ENCODE assay signal across 10 cellular contexts in genomic region chr3:21170964-21171363, GRCh38.
A peak's percentile ranks its signal among the peaks of the same experiment; 100 is the strongest.
DNase-seq lines count a peak whose midpoint lies in the region; ATAC-seq and TF ChIP-seq lines count a peak whose summit lies in the region.
"Had no signal": no experiment of that assay in that cellular context is flagged by ENCODE, and none has a peak within 500 bp of the region (broad histone marks: within the 10 kb centered on the region; RNA-seq: fewer than 3 reads in every experiment).

No MANE protein-coding gene starts in this region.

- H3K27me3 ChIP-seq in OCI-LY1 (ENCODE audit: insufficient read depth, low read length), result no peaks in the 10 kb centered on the region

- no peaks in the 10 kb centered on the region for H3K36me3 ChIP-seq in OCI-LY1 (ENCODE audit: insufficient read depth, low read length)

- no peaks in the 10 kb centered on the region for H3K9me3 ChIP-seq in OCI-LY1 (ENCODE audit: low read length)

- no peak overlapping the region for H3K4me3 Mint-ChIP-seq in activated CD8-positive, alpha-beta T cell treated with anti-CD3 and anti-CD28 coated beads, Interleukin-2, amount 10 ng/mL, durations not matched to agents 7 days and 5 days

- H3K79me2 ChIP-seq in OCI-LY1 (ENCODE audit: insufficient read depth, low read length), result no peaks in the 10 kb centered on the region

- H3K9me3 Mint-ChIP-seq in activated CD8-positive, alpha-beta T cell treated with anti-CD3 and anti-CD28 coated beads, Interleukin-2, amount 10 ng/mL, durations not matched to agents 7 days and 5 days (ENCODE audit: insufficient read depth), result peaks cover 6% of the 10 kb centered on the region

- ATAC-seq in GM21367 (IDR thresholded peaks at IDR 0.05; ENCODE audit: unreplicated experiment), result peak; percentile 60
- no peak for ATAC-seq in activated CD8-positive, alpha-beta T cell treated with anti-CD3 and anti-CD28 coated beads, Interleukin-2, amount 10 ng/mL, durations not matched to agents 7 days and 5 days

- no peaks in the 10 kb centered on the region for H3K4me1 ChIP-seq in OCI-LY1 (ENCODE audit: insufficient read depth, low read length, severe bottlenecking)

- H4K20me1 ChIP-seq in OCI-LY1 (ENCODE audit: insufficient read depth, low read length), result no peaks in the 10 kb centered on the region

- no peak overlapping the region for H3K4me3 ChIP-seq in OCI-LY1 (ENCODE audit: low read depth, low read length, poor library complexity, severe bottlenecking)

- H3K4me2 ChIP-seq in OCI-LY1 (ENCODE audit: low read length), result no peak overlapping the region

- DNase-seq in AML-193 (lab: John Stamatoyannopoulos, UW), result peak; percentile 2 to 9
- DNase-seq in glomerular visceral epithelial cell (ENCODE audit: extremely low spot score), result peak; percentile 7
- no peak for DNase-seq in NCI-H128 (lab: John Stamatoyannopoulos, UW; ENCODE audit: unreplicated experiment)
- no peak for DNase-seq in activated CD4-positive, alpha-beta T cell treated with anti-CD3 and anti-CD28 coated beads, Interleukin-2, amount 50 U/mL, for 1 hour
- DNase-seq in activated CD8-positive, alpha-beta T cell treated with anti-CD3 and anti-CD28 coated beads, Interleukin-2, amount 10 ng/mL, durations not matched to agents 7 days and 5 days, result no peak
- DNase-seq in NCI-H187 treated with DMSO at 0.1 percent for 48 hours (lab: John Stamatoyannopoulos, UW), result no peak
- DNase-seq: islet precursor cell, T-helper 2 cell had no signal

- H3K27ac ChIP-seq in OCI-LY1 (ENCODE audit: low read depth, low read length, poor library complexity, severe bottlenecking), result no peak overlapping the region

- no peaks in the 10 kb centered on the region for H3K27me3 Mint-ChIP-seq in activated CD8-positive, alpha-beta T cell treated with anti-CD3 and anti-CD28 coated beads, Interleukin-2, amount 10 ng/mL, durations not matched to agents 7 days and 5 days (ENCODE audit: low read depth)

- H3K36me3 Mint-ChIP-seq in activated CD8-positive, alpha-beta T cell treated with anti-CD3 and anti-CD28 coated beads, Interleukin-2, amount 10 ng/mL, durations not matched to agents 7 days and 5 days (ENCODE audit: low read depth), result no peaks in the 10 kb centered on the region

- POLR2A ChIA-PET in activated CD8-positive, alpha-beta T cell treated with anti-CD3 and anti-CD28 coated beads, Interleukin-2, amount 10 ng/mL, durations not matched to agents 7 days and 5 days (lab: Charles Lee), result no interaction called here

- no peaks in the 10 kb centered on the region for H3K9me2 ChIP-seq in OCI-LY1 (ENCODE audit: low read depth, low read length)

- no peaks in the 10 kb centered on the region for H3F3A ChIP-seq in OCI-LY1 (ENCODE audit: insufficient read depth, low read length)

- TF ChIP-seq CTCF in OCI-LY1 (IDR thresholded peaks at IDR 0.05; ENCODE audit: low read length), result peak; percentile 59

- H3K27ac Mint-ChIP-seq in activated CD8-positive, alpha-beta T cell treated with anti-CD3 and anti-CD28 coated beads, Interleukin-2, amount 10 ng/mL, durations not matched to agents 7 days and 5 days, result no peak overlapping the region

- H3K4me1 Mint-ChIP-seq in activated CD8-positive, alpha-beta T cell treated with anti-CD3 and anti-CD28 coated beads, Interleukin-2, amount 10 ng/mL, durations not matched to agents 7 days and 5 days (ENCODE audit: low read depth), result no peaks in the 10 kb centered on the region

- no peak overlapping the region for H3K9ac ChIP-seq in OCI-LY1 (ENCODE audit: low read length)

- no peak overlapping the region for H2AFZ ChIP-seq in OCI-LY1 (ENCODE audit: low read length)

- CTCF ChIA-PET in activated CD8-positive, alpha-beta T cell treated with anti-CD3 and anti-CD28 coated beads, Interleukin-2, amount 10 ng/mL, durations not matched to agents 7 days and 5 days (lab: Charles Lee), result no interaction called here

Comparison
In these comparisons a context has a peak if more than half of its experiments do, and no peak if none do; other contexts are left out.
1. DNase-seq: peak in AML-193 (2 of 2) and glomerular visceral epithelial cell (single experiment); none in NCI-H128 (single experiment), activated CD4-positive, alpha-beta T cell treated with anti-CD3 and anti-CD28 coated beads, Interleukin-2, amount 50 U/mL, for 1 hour (single experiment), activated CD8-positive, alpha-beta T cell treated with anti-CD3 and anti-CD28 coated beads, Interleukin-2, amount 10 ng/mL, durations not matched to agents 7 days and 5 days (single experiment) and NCI-H187 treated with DMSO at 0.1 percent for 48 hours (single experiment).